Comparison of ENCODE assay signal across 18 cellular contexts in the genomic region with DNA sequence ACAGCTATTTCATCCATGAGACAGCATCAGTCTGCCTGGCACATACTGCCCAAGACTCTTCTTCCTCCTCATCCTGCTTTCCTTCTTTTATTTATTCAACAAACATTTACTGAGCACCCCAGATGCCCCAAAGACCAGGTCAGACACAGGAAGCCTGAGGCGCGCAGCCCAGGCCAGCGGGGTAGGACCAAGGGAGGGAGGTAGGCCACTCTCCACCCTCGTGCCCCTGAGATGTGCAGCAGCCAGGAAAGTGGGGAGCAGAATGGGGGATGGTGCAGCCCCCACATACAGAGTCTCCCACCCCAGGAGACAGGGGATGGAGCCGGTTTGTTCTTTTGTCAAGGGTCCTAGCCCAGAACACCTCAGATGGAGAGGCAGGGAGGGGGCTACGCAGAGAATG. TPM values are rescaled to one million over a fixed set of nuclear protein-coding genes. Genes with fewer than 3 reads are reported as not detected.
DNase-seq lines count a peak whose midpoint lies in the region; ATAC-seq, FAIRE-seq and TF ChIP-seq lines count a peak whose summit lies in the region.
"Had no signal": no experiment of that assay in that cellular context is flagged by ENCODE, and none has a peak within 500 bp of the region (broad histone marks: within the 10 kb centered on the region; RNA-seq: fewer than 3 reads in every experiment).

No MANE protein-coding gene starts in this region.

- no peak overlapping the region for H3K4ac ChIP-seq in neuronal stem cell (ENCODE audit: low read length)

- WGBS in neuronal stem cell (ENCODE audit: extremely low coverage in 2 of 2, insufficient read length in 2 of 2, insufficient replicate concordance in 1 of 2), 2 donors, result no CpG with 5 or more reads among the region's 6 CpGs

- H3K9me3 ChIP-seq in CD4-positive, CD25-positive, alpha-beta regulatory T cell (ENCODE audit: control insufficient read depth in 2 of 2, low read length in 2 of 2), result no peaks in the 10 kb centered on the region
- H3K9me3 ChIP-seq in CD8-positive, alpha-beta memory T cell (ENCODE audit: low read length), result no peaks in the 10 kb centered on the region
- H3K9me3 ChIP-seq in kidney (ENCODE audit: control insufficient read depth in 1 of 2, low read length in 2 of 2), result no peaks in the 10 kb centered on the region
- peaks cover 2 to 7% of the 10 kb centered on the region in 2 donors for H3K9me3 ChIP-seq in neuronal stem cell (replicated peaks in 1 of 2; ENCODE audit: control insufficient read depth in 2 of 2, insufficient read depth in 1 of 2, low read depth in 1 of 2, low read length in 2 of 2)
- H3K9me3 ChIP-seq: BE2C had no signal

- H3K27ac ChIP-seq in CD4-positive, CD25-positive, alpha-beta regulatory T cell (ENCODE audit: insufficient read depth, low read length, poor library complexity, severe bottlenecking), result no peak overlapping the region
- H3K27ac ChIP-seq in CD8-positive, alpha-beta memory T cell (ENCODE audit: low read depth, low read length), result no peak overlapping the region
- H3K27ac ChIP-seq in kidney (ENCODE audit: low read depth in 2 of 2, low read length in 2 of 2) (no peak overlapping the region), neuronal stem cell (replicated peaks; ENCODE audit: low read length) (no peak overlapping the region)

- peak overlapping the region; percentile 7 for H3K18ac ChIP-seq in neuronal stem cell (ENCODE audit: low read length)

- no peaks in the 10 kb centered on the region for H3K27me3 Mint-ChIP-seq in CD4-positive, CD25-positive, alpha-beta regulatory T cell
- peaks cover 0 to 4% of the 10 kb centered on the region in 2 donors for H3K27me3 Mint-ChIP-seq in CD8-positive, alpha-beta memory T cell
- peaks cover 36 to 48% of the 10 kb centered on the region in 2 donors for H3K27me3 Mint-ChIP-seq in stimulated activated naive B cell treated with anti-CD40 and anti-IgM and Interleukin-4, amounts not matched to agents 10 μg/mL and 1 μg/mL and 100 μg/mL, for 72 hours
- H3K27me3 Mint-ChIP-seq: CD4-positive, alpha-beta T cell had no signal

- H2BK5ac ChIP-seq in neuronal stem cell (ENCODE audit: low read length), result no peak overlapping the region

- no peaks in the 10 kb centered on the region for H3K36me3 Mint-ChIP-seq in CD4-positive, CD25-positive, alpha-beta regulatory T cell
- H3K36me3 Mint-ChIP-seq in CD8-positive, alpha-beta memory T cell, result peaks cover 0 to 13% (median 7%) of the 10 kb centered on the region in 3 donors
- no peaks in the 10 kb centered on the region for H3K36me3 Mint-ChIP-seq in stimulated activated naive B cell treated with anti-CD40 and anti-IgM and Interleukin-4, amounts not matched to agents 10 μg/mL and 1 μg/mL and 100 μg/mL, for 72 hours

- H2BK120ac ChIP-seq in neuronal stem cell (ENCODE audit: low read depth, low read length), result no peak overlapping the region

- no peaks in the 10 kb centered on the region for H3K36me3 ChIP-seq in CD4-positive, CD25-positive, alpha-beta regulatory T cell (ENCODE audit: control insufficient read depth, insufficient read depth, low read length)
- H3K36me3 ChIP-seq in CD8-positive, alpha-beta memory T cell (ENCODE audit: insufficient read depth, low read length), result no peaks in the 10 kb centered on the region
- H3K36me3 ChIP-seq in kidney (ENCODE audit: control insufficient read depth in 1 of 2, insufficient read depth in 2 of 2, low read length in 2 of 2) (no peaks in the 10 kb centered on the region), neuronal stem cell (replicated peaks in 1 of 2; ENCODE audit: control insufficient read depth in 2 of 2, insufficient read depth in 2 of 2, low read length in 2 of 2) (no peaks in the 10 kb centered on the region)
- H3K36me3 ChIP-seq: BE2C had no signal

- no peak for DNase-seq in CD4-positive, CD25-positive, alpha-beta regulatory T cell
- no peak for DNase-seq in CD8-positive, alpha-beta memory T cell
- DNase-seq in kidney (peak; percentile 54), neuronal stem cell (ENCODE audit: low spot score) (no peak), NCI-H510A (lab: John Stamatoyannopoulos, UW) (no peak), NCI-H146 (lab: John Stamatoyannopoulos, UW) (no peak)
- no peak for DNase-seq in stimulated activated naive B cell treated with anti-CD40 and anti-IgM and Interleukin-4, amounts not matched to agents 10 μg/mL and 1 μg/mL and 100 μg/mL, for 72 hours
- DNase-seq: ACHN; BE2C; C1 segment of cervical spinal cord; CD4-positive, alpha-beta T cell; DMS79 treated with DMSO at 0.1 percent for 48 hours; GF-D8; H9; IMR-90 had no signal

- H3K4me3 Mint-ChIP-seq in CD4-positive, CD25-positive, alpha-beta regulatory T cell, result peak overlapping the region in 1 of 4 donors; percentile 21
- H3K4me3 Mint-ChIP-seq in CD8-positive, alpha-beta memory T cell, result no peak overlapping the region
- no peak overlapping the region for H3K4me3 Mint-ChIP-seq in stimulated activated naive B cell treated with anti-CD40 and anti-IgM and Interleukin-4, amounts not matched to agents 10 μg/mL and 1 μg/mL and 100 μg/mL, for 72 hours
- H3K4me3 Mint-ChIP-seq: CD4-positive, alpha-beta T cell; H9 had no signal

- no peaks in the 10 kb centered on the region for H3K27me3 ChIP-seq in CD4-positive, CD25-positive, alpha-beta regulatory T cell (ENCODE audit: control insufficient read depth, insufficient read depth, low read length)
- H3K27me3 ChIP-seq in CD8-positive, alpha-beta memory T cell (ENCODE audit: insufficient read depth, low read length, poor library complexity, severe bottlenecking), result no peaks in the 10 kb centered on the region
- peaks cover 0 to 17% (median 0%) of the 10 kb centered on the region in 3 experiments for H3K27me3 ChIP-seq in neuronal stem cell (ENCODE audit: control insufficient read depth in 3 of 3, insufficient read depth in 3 of 3, low read depth in 1 of 3, low read length in 3 of 3)
- H3K27me3 ChIP-seq: BE2C had no signal

- H3K79me1 ChIP-seq in neuronal stem cell (ENCODE audit: low read depth, low read length), result no peaks in the 10 kb centered on the region

- intact Hi-C loops in kidney (cut with DNase I), result no loop called here

- no peak for ATAC-seq in CD4-positive, CD25-positive, alpha-beta regulatory T cell (ENCODE audit: low read depth in 2 of 2)
- no peak for ATAC-seq in stimulated activated naive B cell treated with anti-CD40 and anti-IgM and Interleukin-4, amounts not matched to agents 10 μg/mL and 1 μg/mL and 100 μg/mL, for 72 hours (replicated peaks)

- CTCF ChIA-PET in CD8-positive, alpha-beta memory T cell (lab: Charles Lee), result interaction anchor here (1.0 to 8.7 kb wide), 2 partner anchors 9 to 74 kb away, joined by 3 to 124 read pairs; no protein-coding TSS in a partner anchor

- FAIRE-seq in kidney (lab: Jason Lieb, UNC), result no peak
- FAIRE-seq: A204.1, H1, HTR-8/SVneo had no signal

- H3K23ac ChIP-seq in neuronal stem cell (ENCODE audit: low read depth, low read length, poor library complexity), result no peak overlapping the region

- no peak overlapping the region for H2AK5ac ChIP-seq in neuronal stem cell (ENCODE audit: low read depth, low read length)

- peaks cover 0 to 6% (median 2%) of the 10 kb centered on the region in 7 donors for H3K9me3 Mint-ChIP-seq in CD4-positive, CD25-positive, alpha-beta regulatory T cell
- peaks cover 0 to 3% (median 0%) of the 10 kb centered on the region in 5 donors for H3K9me3 Mint-ChIP-seq in CD8-positive, alpha-beta memory T cell
- H3K9me3 Mint-ChIP-seq in stimulated activated naive B cell treated with anti-CD40 and anti-IgM and Interleukin-4, amounts not matched to agents 10 μg/mL and 1 μg/mL and 100 μg/mL, for 72 hours, result peaks cover 0 to 7% of the 10 kb centered on the region in 2 donors
- H3K9me3 Mint-ChIP-seq: CD4-positive, alpha-beta T cell had no signal

- peak overlapping the region; percentile 59 for H3K14ac ChIP-seq in neuronal stem cell (ENCODE audit: low read length)

- no peak overlapping the region for H3K4me3 ChIP-seq in CD4-positive, CD25-positive, alpha-beta regulatory T cell (ENCODE audit: low read depth, low read length)
- no peak overlapping the region for H3K4me3 ChIP-seq in CD8-positive, alpha-beta memory T cell (ENCODE audit: low read length)
- H3K4me3 ChIP-seq in kidney (ENCODE audit: low read length in 2 of 2), result no peak overlapping the region
- no peak overlapping the region for H3K4me3 ChIP-seq in neuronal stem cell (ENCODE audit: low read length in 2 of 2)

- no peak overlapping the region for H4K91ac ChIP-seq in neuronal stem cell (ENCODE audit: low read depth, low read length, poor library complexity)

- no peak overlapping the region for H4K8ac ChIP-seq in neuronal stem cell (ENCODE audit: low read depth, low read length)

- no peak overlapping the region for H2BK15ac ChIP-seq in neuronal stem cell (ENCODE audit: low read length)

- H3K4me1 Mint-ChIP-seq in CD4-positive, CD25-positive, alpha-beta regulatory T cell, result peaks cover under 1 to 50% (median 28%) of the 10 kb centered on the region in 4 donors
- H3K4me1 Mint-ChIP-seq in CD8-positive, alpha-beta memory T cell, result peaks cover 45 to 58% (median 51%) of the 10 kb centered on the region in 3 donors
- H3K4me1 Mint-ChIP-seq in stimulated activated naive B cell treated with anti-CD40 and anti-IgM and Interleukin-4, amounts not matched to agents 10 μg/mL and 1 μg/mL and 100 μg/mL, for 72 hours, result peaks cover 19 to 30% of the 10 kb centered on the region in 2 donors

- H2AFZ ChIP-seq in neuronal stem cell (ENCODE audit: low read length), result no peak overlapping the region

- POLR2A ChIA-PET in CD8-positive, alpha-beta memory T cell (lab: Charles Lee), result no interaction called here

- no peak overlapping the region for H3K4me2 ChIP-seq in neuronal stem cell (ENCODE audit: insufficient read depth, low read length, poor library complexity, severe bottlenecking)

- H3K27ac Mint-ChIP-seq in CD4-positive, CD25-positive, alpha-beta regulatory T cell, result peak overlapping the region in 2 of 3 donors; percentile 23 to 37
- peak overlapping the region in 5 of 8 donors; percentile 44 to 96 (median 61) for H3K27ac Mint-ChIP-seq in CD8-positive, alpha-beta memory T cell
- no peak overlapping the region for H3K27ac Mint-ChIP-seq in stimulated activated naive B cell treated with anti-CD40 and anti-IgM and Interleukin-4, amounts not matched to agents 10 μg/mL and 1 μg/mL and 100 μg/mL, for 72 hours
- H3K27ac Mint-ChIP-seq: CD4-positive, alpha-beta T cell; H9 had no signal

- H3K9ac ChIP-seq in kidney (ENCODE audit: low read length in 2 of 2) (no peak overlapping the region), neuronal stem cell (ENCODE audit: low read depth, low read length, poor library complexity) (no peak overlapping the region)

- H2BK12ac ChIP-seq in neuronal stem cell (ENCODE audit: low read length), result no peak overlapping the region

- peaks cover 18% of the 10 kb centered on the region for H3K4me1 ChIP-seq in CD4-positive, CD25-positive, alpha-beta regulatory T cell (ENCODE audit: control insufficient read depth, insufficient read depth, low read length, poor library complexity, severe bottlenecking)
- H3K4me1 ChIP-seq in CD8-positive, alpha-beta memory T cell (ENCODE audit: insufficient read depth, low read length), result peaks cover 21% of the 10 kb centered on the region
- H3K4me1 ChIP-seq in kidney (ENCODE audit: control insufficient read depth in 1 of 2, insufficient read depth in 1 of 2, low read depth in 1 of 2, low read length in 2 of 2) (no peaks in the 10 kb centered on the region), neuronal stem cell (ENCODE audit: control insufficient read depth in 2 of 2, insufficient read depth in 1 of 2, low read depth in 1 of 2, low read length in 2 of 2) (peaks cover 2 to 7% of the 10 kb centered on the region in 2 donors)
- H3K4me1 ChIP-seq: BE2C had no signal

- TF ChIP-seq CTCF in kidney (IDR thresholded peaks at IDR 0.05; ENCODE audit: borderline replicate concordance, extremely low read depth, insufficient read depth), result no peak

RNA-seq across cellular contexts. Expression of a gene that starts 4.2 kb away (rescaled TPM):
- total RNA-seq in CD4-positive, CD25-positive, alpha-beta regulatory T cell, result 197 TPM
- polyA plus RNA-seq in CD4-positive, CD25-positive, alpha-beta regulatory T cell, result 100 to 1,000 TPM; 160 to 189 (median 163) TPM
- total RNA-seq in CD8-positive, alpha-beta memory T cell, result 100 to 1,000 TPM; 238 to 243 TPM
- 459 TPM for polyA plus RNA-seq in CD8-positive, alpha-beta memory T cell
- 7.6 TPM for total RNA-seq in kidney
- polyA plus RNA-seq in kidney (ENCODE audit: insufficient read depth, low read depth, low replicate concordance), result 0.32 TPM
- 0.47 TPM for polyA plus RNA-seq in neuronal stem cell (2013, experiment 1 of 2)
- 0.43 TPM for polyA plus RNA-seq in neuronal stem cell (2013, experiment 2 of 2)
- total RNA-seq: IMR-90 had no signal

RNA-seq across cellular contexts. Expression of a gene that starts 34.1 kb away (rescaled TPM):
- total RNA-seq in CD4-positive, CD25-positive, alpha-beta regulatory T cell, result 13.6 TPM
- polyA plus RNA-seq in CD4-positive, CD25-positive, alpha-beta regulatory T cell, result 1 to 10 TPM; 1.6 to 2.4 (median 2.1) TPM
- total RNA-seq in CD8-positive, alpha-beta memory T cell, result 1 to 10 TPM; 3.6 to 4.3 TPM
- 1.8 TPM for polyA plus RNA-seq in CD8-positive, alpha-beta memory T cell
- 8.0 TPM for total RNA-seq in kidney
- 3.2 TPM for polyA plus RNA-seq in kidney (ENCODE audit: insufficient read depth, low read depth, low replicate concordance)
- 17.0 TPM for polyA plus RNA-seq in neuronal stem cell (2013, experiment 1 of 2)
- polyA plus RNA-seq in neuronal stem cell (2013, experiment 2 of 2), result 18.2 TPM

RNA-seq across cellular contexts. Expression of a gene that starts 44.4 kb away (rescaled TPM):
- total RNA-seq in CD4-positive, CD25-positive, alpha-beta regulatory T cell, result 1.5 TPM
- under 1 TPM; 0.10 to 0.18 (median 0.14) TPM for polyA plus RNA-seq in CD4-positive, CD25-positive, alpha-beta regulatory T cell
- total RNA-seq in CD8-positive, alpha-beta memory T cell, result under 1 TPM; 0.42 to 0.68 TPM
- polyA plus RNA-seq in CD8-positive, alpha-beta memory T cell, result 0.16 TPM
- 1.4 TPM for total RNA-seq in kidney
- polyA plus RNA-seq in kidney (ENCODE audit: insufficient read depth, low read depth, low replicate concordance), result not detected
- polyA plus RNA-seq in neuronal stem cell (2013, experiment 1 of 2), result 0.01 TPM
- not detected for polyA plus RNA-seq in neuronal stem cell (2013, experiment 2 of 2)
- total RNA-seq: H1, H9, IMR-90 had no signal
- polyA plus RNA-seq: IMR-90 had no signal

RNA-seq across cellular contexts. Expression of a gene that starts 58.4 kb away (rescaled TPM):
- 4.3 TPM for total RNA-seq in CD4-positive, CD25-positive, alpha-beta regulatory T cell
- polyA plus RNA-seq in CD4-positive, CD25-positive, alpha-beta regulatory T cell, result 1 to 10 TPM; 2.5 to 4.4 (median 3.6) TPM
- under 1 TPM; 0.24 to 0.62 TPM for total RNA-seq in CD8-positive, alpha-beta memory T cell
- polyA plus RNA-seq in CD8-positive, alpha-beta memory T cell, result 0.59 TPM
- total RNA-seq in kidney, result 0.13 TPM
- polyA plus RNA-seq in kidney (ENCODE audit: insufficient read depth, low read depth, low replicate concordance), result 0.56 TPM
- polyA plus RNA-seq in neuronal stem cell (2013, experiment 1 of 2), result 0.22 TPM
- 0.28 TPM for polyA plus RNA-seq in neuronal stem cell (2013, experiment 2 of 2)

Comparison
In these comparisons a context has a peak if more than half of its experiments do, and no peak if none do; other contexts are left out.
1. RNA of a gene that starts 4.2 kb away (total RNA-seq): 238 to 243 TPM in CD8-positive, alpha-beta memory T cell and 197 TPM in CD4-positive, CD25-positive, alpha-beta regulatory T cell (single experiment); 7.6 TPM in kidney (single experiment); every median in the first group is over 10 times any median in the second.